In genomic region chr17:10103712-10104111, GRCh38 we compare ENCODE assay signal across 19 cellular contexts.
"Had no signal": no experiment of that assay in that cellular context is flagged by ENCODE, and none has a peak within 500 bp of the region (broad histone marks: within the 10 kb centered on the region; RNA-seq: fewer than 3 reads in every experiment).

No MANE protein-coding gene starts in this region.

- H3K4me3 ChIP-seq: colonic mucosa, esophagus muscularis mucosa, gastroesophageal sphincter, heart left ventricle, left lung, lower lobe of right lung, mucosa of descending colon had no signal

- H3K9me3 Mint-ChIP-seq: dendritic cell treated with granulocyte-macrophage colony-stimulating factor and Interleukin-4, amounts not matched to agents 40 ng/mL and 50 ng/mL, for 4 days; naive B cell had no signal

- H3K27me3 Mint-ChIP-seq: dendritic cell treated with granulocyte-macrophage colony-stimulating factor and Interleukin-4, amounts not matched to agents 40 ng/mL and 50 ng/mL, for 4 days had no signal

- H3K9me3 ChIP-seq: colonic mucosa, esophagus muscularis mucosa, gastroesophageal sphincter, heart left ventricle, left lung, lower lobe of right lung, mucosa of descending colon had no signal

- ATAC-seq: foreskin keratinocyte, gastroesophageal sphincter, heart left ventricle, left cardiac atrium, left lung, left ventricle myocardium superior, lower lobe of right lung, mucosa of descending colon had no signal

- H3K36me3 Mint-ChIP-seq: mesothelial cell of epicardium had no signal

- H3K36me3 ChIP-seq: colonic mucosa, esophagus muscularis mucosa, gastroesophageal sphincter, heart left ventricle, left lung, lower lobe of right lung had no signal

- H3K27ac ChIP-seq: colonic mucosa, foreskin keratinocyte, heart left ventricle, left lung, lower lobe of right lung had no signal

- H3K4me3 Mint-ChIP-seq: dendritic cell treated with granulocyte-macrophage colony-stimulating factor and Interleukin-4, amounts not matched to agents 40 ng/mL and 50 ng/mL, for 4 days; immature natural killer cell; mesothelial cell of epicardium; naive B cell had no signal

- H3K27ac Mint-ChIP-seq: dendritic cell treated with granulocyte-macrophage colony-stimulating factor and Interleukin-4, amounts not matched to agents 40 ng/mL and 50 ng/mL, for 4 days had no signal

- DNase-seq: colonic mucosa; cortex of kidney; effector CD8-positive, alpha-beta T cell; foreskin keratinocyte; heart left ventricle; hippocampal formation; immature natural killer cell; islet precursor cell; left cardiac atrium; left lung; left ventricle myocardium superior; lower lobe of right lung; mesenchymal stem cell; mucosa of descending colon; naive B cell had no signal

- H3K4me1 ChIP-seq: colonic mucosa, foreskin keratinocyte, lower lobe of right lung had no signal

- H3K27me3 ChIP-seq: colonic mucosa, esophagus muscularis mucosa, gastroesophageal sphincter, heart left ventricle had no signal
